Comparison of ENCODE assay signal across 1 cellular context in genomic region chr15:53830707-53831386, GRCh38.
TF ChIP-seq lines count a peak whose summit lies in the region.

No MANE protein-coding gene starts in this region.

TF ChIP-seq in HepG2, 621 proteins besides CTCF, POLR2A, EP300 and RAD21 (continued from another document and continues in another):
- TF ChIP-seq HNF1B (CRISPR knock-in tag; IDR thresholded peaks at IDR 0.05) (peak; percentile 85), ZNF660 (CRISPR knock-in tag; IDR thresholded peaks at IDR 0.05; ENCODE audit: borderline replicate concordance, low read depth) (no peak), AFF4 (CRISPR knock-in tag; IDR thresholded peaks at IDR 0.05) (0 out of 2 replicates have a peak, but pooled peaks have one; percentile 32), GPN1 (CRISPR knock-in tag; IDR thresholded peaks at IDR 0.05; ENCODE audit: borderline replicate concordance) (no peak), ZNF574 (CRISPR knock-in tag; IDR thresholded peaks at IDR 0.05) (0 out of 2 replicates have a peak, but pooled peaks have one; percentile 51), REL (CRISPR knock-in tag; conservative IDR thresholded peaks at IDR 0.05) (no peak), CBX1 (IDR thresholded peaks at IDR 0.05; ENCODE audit: low read depth) (peak; percentile 95), ATF7 (IDR thresholded peaks at IDR 0.05) (no peak), ATF7 (CRISPR knock-in tag; IDR thresholded peaks at IDR 0.05) (0 out of 2 replicates have a peak, but pooled peaks have one; percentile 21), MEF2D (CRISPR knock-in tag; IDR thresholded peaks at IDR 0.05) (peak; percentile 75; the same call in 1 of the 2 replicates), ZBTB26 (CRISPR knock-in tag; IDR thresholded peaks at IDR 0.05; ENCODE audit: borderline replicate concordance) (no peak; the same call in 1 of the 2 replicates), NFKBIZ (CRISPR knock-in tag; IDR thresholded peaks at IDR 0.05) (no peak), ELF3 (CRISPR knock-in tag; IDR thresholded peaks at IDR 0.05) (peak; percentile 72), ZFP82 (CRISPR knock-in tag; IDR thresholded peaks at IDR 0.05; ENCODE audit: borderline replicate concordance) (0 out of 2 replicates have a peak, but pooled peaks have one; percentile 33), YY1 (IDR thresholded peaks at IDR 0.05; ENCODE audit: insufficient read depth, insufficient replicate concordance, low read depth, low read length) (no peak), ARNTL (CRISPR knock-in tag; IDR thresholded peaks at IDR 0.05) (peak; percentile 96), ZNF44 (CRISPR knock-in tag; IDR thresholded peaks at IDR 0.05) (0 out of 2 replicates have a peak, but pooled peaks have one; percentile 59), TCF7 (IDR thresholded peaks at IDR 0.05; ENCODE audit: low read depth) (peak; percentile 61), POGZ (CRISPR knock-in tag; IDR thresholded peaks at IDR 0.05) (peak; percentile 87), NBN (conservative IDR thresholded peaks at IDR 0.05) (no peak), ZMYM3 (CRISPR knock-in tag; IDR thresholded peaks at IDR 0.05) (peak; percentile 46; the same call in 1 of the 2 replicates), HDAC2 (CRISPR knock-in tag; IDR thresholded peaks at IDR 0.05) (peak; percentile 67; the same call in 1 of the 2 replicates), ZSCAN12 (CRISPR knock-in tag; IDR thresholded peaks at IDR 0.05) (no peak), MLX (CRISPR knock-in tag; IDR thresholded peaks at IDR 0.05) (peak; percentile 99), FOXO1 (CRISPR knock-in tag; IDR thresholded peaks at IDR 0.05) (peak; percentile 15; the same call in 1 of the 2 replicates), SRF (IDR thresholded peaks at IDR 0.05; ENCODE audit: low read depth, low read length) (no peak), DZIP1 (CRISPR knock-in tag; IDR thresholded peaks at IDR 0.05) (no peak), MLXIP (CRISPR knock-in tag; IDR thresholded peaks at IDR 0.05; ENCODE audit: borderline replicate concordance) (peak; percentile 98)
- TF ChIP-seq, protein P1, sequence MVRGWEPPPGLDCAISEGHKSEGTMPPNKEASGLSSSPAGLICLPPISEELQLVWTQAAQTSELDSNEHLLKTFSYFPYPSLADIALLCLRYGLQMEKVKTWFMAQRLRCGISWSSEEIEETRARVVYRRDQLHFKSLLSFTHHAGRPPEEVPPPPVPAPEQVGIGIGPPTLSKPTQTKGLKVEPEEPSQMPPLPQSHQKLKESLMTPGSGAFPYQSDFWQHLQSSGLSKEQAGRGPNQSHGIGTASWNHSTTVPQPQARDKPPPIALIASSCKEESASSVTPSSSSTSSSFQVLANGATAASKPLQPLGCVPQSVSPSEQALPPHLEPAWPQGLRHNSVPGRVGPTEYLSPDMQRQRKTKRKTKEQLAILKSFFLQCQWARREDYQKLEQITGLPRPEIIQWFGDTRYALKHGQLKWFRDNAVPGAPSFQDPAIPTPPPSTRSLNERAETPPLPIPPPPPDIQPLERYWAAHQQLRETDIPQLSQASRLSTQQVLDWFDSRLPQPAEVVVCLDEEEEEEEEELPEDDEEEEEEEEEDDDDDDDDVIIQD (CRISPR knock-in tag; IDR thresholded peaks at IDR 0.05; ENCODE audit: low read depth), result peak; percentile 70
- TF ChIP-seq, protein P2, sequence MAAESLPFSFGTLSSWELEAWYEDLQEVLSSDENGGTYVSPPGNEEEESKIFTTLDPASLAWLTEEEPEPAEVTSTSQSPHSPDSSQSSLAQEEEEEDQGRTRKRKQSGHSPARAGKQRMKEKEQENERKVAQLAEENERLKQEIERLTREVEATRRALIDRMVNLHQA (CRISPR knock-in tag; IDR thresholded peaks at IDR 0.05), result no peak
- TF ChIP-seq, protein P3, sequence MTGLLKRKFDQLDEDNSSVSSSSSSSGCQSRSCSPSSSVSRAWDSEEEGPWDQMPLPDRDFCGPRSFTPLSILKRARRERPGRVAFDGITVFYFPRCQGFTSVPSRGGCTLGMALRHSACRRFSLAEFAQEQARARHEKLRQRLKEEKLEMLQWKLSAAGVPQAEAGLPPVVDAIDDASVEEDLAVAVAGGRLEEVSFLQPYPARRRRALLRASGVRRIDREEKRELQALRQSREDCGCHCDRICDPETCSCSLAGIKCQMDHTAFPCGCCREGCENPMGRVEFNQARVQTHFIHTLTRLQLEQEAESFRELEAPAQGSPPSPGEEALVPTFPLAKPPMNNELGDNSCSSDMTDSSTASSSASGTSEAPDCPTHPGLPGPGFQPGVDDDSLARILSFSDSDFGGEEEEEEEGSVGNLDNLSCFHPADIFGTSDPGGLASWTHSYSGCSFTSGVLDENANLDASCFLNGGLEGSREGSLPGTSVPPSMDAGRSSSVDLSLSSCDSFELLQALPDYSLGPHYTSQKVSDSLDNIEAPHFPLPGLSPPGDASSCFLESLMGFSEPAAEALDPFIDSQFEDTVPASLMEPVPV (CRISPR knock-in tag; IDR thresholded peaks at IDR 0.05), result no peak
- TF ChIP-seq, protein P4, sequence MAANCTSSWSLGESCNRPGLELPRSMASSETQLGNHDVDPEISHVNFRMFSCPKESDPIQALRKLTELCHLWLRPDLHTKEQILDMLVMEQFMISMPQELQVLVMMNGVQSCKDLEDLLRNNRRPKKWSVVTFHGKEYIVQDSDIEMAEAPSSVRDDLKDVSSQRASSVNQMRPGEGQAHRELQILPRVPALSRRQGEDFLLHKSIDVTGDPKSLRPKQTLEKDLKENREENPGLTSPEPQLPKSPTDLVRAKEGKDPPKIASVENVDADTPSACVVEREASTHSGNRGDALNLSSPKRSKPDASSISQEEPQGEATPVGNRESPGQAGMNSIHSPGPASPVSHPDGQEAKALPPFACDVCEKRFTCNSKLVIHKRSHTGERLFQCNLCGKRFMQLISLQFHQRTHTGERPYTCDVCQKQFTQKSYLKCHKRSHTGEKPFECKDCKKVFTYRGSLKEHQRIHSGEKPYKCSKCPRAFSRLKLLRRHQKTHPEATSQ (CRISPR knock-in tag; IDR thresholded peaks at IDR 0.05; ENCODE audit: borderline replicate concordance), result no peak
